Comparison of ENCODE assay signal across 32 cellular contexts in the genomic region with DNA sequence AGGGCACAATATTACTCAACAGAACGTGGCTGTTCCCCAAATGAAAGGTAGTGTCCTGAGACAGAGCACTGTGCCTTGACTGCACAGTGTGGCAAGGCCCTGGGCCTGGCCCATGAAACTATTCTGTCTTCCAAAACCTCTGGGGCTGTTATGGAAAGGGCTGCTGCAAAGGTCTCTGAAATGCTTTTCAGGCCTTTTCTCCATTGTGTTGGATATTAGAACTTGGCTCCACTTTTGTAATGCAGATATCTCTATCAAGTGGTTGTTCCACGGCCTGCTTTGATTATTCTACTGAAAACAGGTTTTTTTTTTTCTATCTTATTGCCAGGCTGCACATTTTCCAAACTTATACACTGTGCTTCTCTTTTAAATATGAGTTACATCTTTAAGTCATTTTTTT.
"Had no signal": no experiment of that assay in that cellular context is flagged by ENCODE, and none has a peak within 500 bp of the region (broad histone marks: within the 10 kb centered on the region; RNA-seq: fewer than 3 reads in every experiment).

No MANE protein-coding gene starts in this region.

- H3K27me3 ChIP-seq: MG63 had no signal

- H3K36me3 ChIP-seq: MG63 had no signal

- H3K4me3 ChIP-seq: MG63 had no signal

- H3K4me3 Mint-ChIP-seq: activated CD4-positive, alpha-beta memory T cell treated with anti-CD3 and anti-CD28 coated beads, Interleukin-2, amount 10 ng/mL, durations not matched to agents 7 days and 5 days; activated CD8-positive, alpha-beta memory T cell treated with anti-CD3 and anti-CD28 coated beads, Interleukin-2, amount 10 ng/mL, durations not matched to agents 7 days and 5 days; activated naive CD4-positive, alpha-beta T cell treated with anti-CD3 and anti-CD28 coated beads, Interleukin-2, amount 10 ng/mL, durations not matched to agents 7 days and 5 days; activated naive CD8-positive, alpha-beta T cell; activated naive CD8-positive, alpha-beta T cell treated with anti-CD3 and anti-CD28 coated beads, Interleukin-2, amount 50 U/mL, for 24 hours; brain; T-cell; T-helper 17 cell had no signal

- ATAC-seq: activated CD8-positive, alpha-beta memory T cell treated with anti-CD3 and anti-CD28 coated beads, Interleukin-2, amount 10 ng/mL, durations not matched to agents 7 days and 5 days; activated naive CD8-positive, alpha-beta T cell treated with anti-CD3 and anti-CD28 coated beads, Interleukin-2, amount 50 U/mL, for 24 hours; PC-3; Right ventricle myocardium inferior; SK-N-SH treated with all-trans-retinoic acid at 6 μM for 48 hours; T-cell; T-helper 17 cell had no signal

- H3K27ac Mint-ChIP-seq: activated CD4-positive, alpha-beta memory T cell treated with anti-CD3 and anti-CD28 coated beads, Interleukin-2, amount 10 ng/mL, durations not matched to agents 7 days and 5 days; activated CD8-positive, alpha-beta memory T cell treated with anti-CD3 and anti-CD28 coated beads, Interleukin-2, amount 10 ng/mL, durations not matched to agents 7 days and 5 days; activated naive CD4-positive, alpha-beta T cell treated with anti-CD3 and anti-CD28 coated beads, Interleukin-2, amount 10 ng/mL, durations not matched to agents 7 days and 5 days; activated naive CD8-positive, alpha-beta T cell; activated naive CD8-positive, alpha-beta T cell treated with anti-CD3 and anti-CD28 coated beads, Interleukin-2, amount 50 U/mL, for 24 hours; brain; T-cell; T-helper 17 cell had no signal

- DNase-seq: activated CD4-positive, alpha-beta memory T cell treated with anti-CD3 and anti-CD28 coated beads, Interleukin-2, amount 10 ng/mL, durations not matched to agents 7 days and 5 days; activated CD4-positive, alpha-beta T cell treated with anti-CD3 and anti-CD28 coated beads for 1 hour; activated CD4-positive, alpha-beta T cell treated with anti-CD3 and anti-CD28 coated beads for 48 hours; activated CD4-positive, CD25-positive, alpha-beta regulatory T cell; activated CD8-positive, alpha-beta memory T cell treated with anti-CD3 and anti-CD28 coated beads for 24 hours; activated CD8-positive, alpha-beta memory T cell treated with anti-CD3 and anti-CD28 coated beads, Interleukin-2, amount 10 ng/mL, durations not matched to agents 7 days and 5 days; activated CD8-positive, alpha-beta memory T cell treated with anti-CD3 and anti-CD28 coated beads, Interleukin-2, amount 50 U/mL, for 48 hours; activated effector memory CD4-positive, alpha-beta T cell treated with Interleukin-2 at 50 U/mL for 16 hours; activated naive CD4-positive, alpha-beta T cell treated with anti-CD3 and anti-CD28 coated beads, Interleukin-2, amount 10 ng/mL, durations not matched to agents 7 days and 5 days; activated naive CD8-positive, alpha-beta T cell treated with anti-CD3 and anti-CD28 coated beads, Interleukin-2, amount 50 U/mL, for 24 hours; activated T-cell treated with anti-CD3 and anti-CD28 coated beads, Interleukin-2, amount 50 U/mL, for 48 hours; anterior cingulate cortex; central memory CD4-positive, alpha-beta T cell; Kasumi-1; MG63; NCI-H1048; NCI-H1436 treated with DMSO at 0.1 percent for 48 hours; NCI-H1694 treated with DMSO at 0.1 percent for 48 hours; NCI-H2029; NCI-H510A; NCI-H526; NCI-H748 treated with DMSO at 0.1 percent for 48 hours; PC-3; SIG-M5; T-cell; T-helper 17 cell had no signal

- H3K9me3 ChIP-seq: MG63 had no signal

- H3K27ac ChIP-seq: RWPE1, VCaP had no signal

- H3K36me3 Mint-ChIP-seq: activated CD8-positive, alpha-beta memory T cell treated with anti-CD3 and anti-CD28 coated beads, Interleukin-2, amount 10 ng/mL, durations not matched to agents 7 days and 5 days; activated naive CD4-positive, alpha-beta T cell treated with anti-CD3 and anti-CD28 coated beads, Interleukin-2, amount 10 ng/mL, durations not matched to agents 7 days and 5 days; activated naive CD8-positive, alpha-beta T cell; brain; T-cell had no signal

- H3K4me1 Mint-ChIP-seq: activated CD4-positive, alpha-beta memory T cell treated with anti-CD3 and anti-CD28 coated beads, Interleukin-2, amount 10 ng/mL, durations not matched to agents 7 days and 5 days; activated CD8-positive, alpha-beta memory T cell treated with anti-CD3 and anti-CD28 coated beads, Interleukin-2, amount 10 ng/mL, durations not matched to agents 7 days and 5 days; activated naive CD4-positive, alpha-beta T cell treated with anti-CD3 and anti-CD28 coated beads, Interleukin-2, amount 10 ng/mL, durations not matched to agents 7 days and 5 days; activated naive CD8-positive, alpha-beta T cell treated with anti-CD3 and anti-CD28 coated beads, Interleukin-2, amount 50 U/mL, for 24 hours; brain; T-cell; T-helper 17 cell had no signal

- H3K27me3 Mint-ChIP-seq: activated CD4-positive, alpha-beta memory T cell treated with anti-CD3 and anti-CD28 coated beads, Interleukin-2, amount 10 ng/mL, durations not matched to agents 7 days and 5 days; activated CD8-positive, alpha-beta memory T cell treated with anti-CD3 and anti-CD28 coated beads, Interleukin-2, amount 10 ng/mL, durations not matched to agents 7 days and 5 days; activated naive CD4-positive, alpha-beta T cell treated with anti-CD3 and anti-CD28 coated beads, Interleukin-2, amount 10 ng/mL, durations not matched to agents 7 days and 5 days; activated naive CD8-positive, alpha-beta T cell; activated naive CD8-positive, alpha-beta T cell treated with anti-CD3 and anti-CD28 coated beads, Interleukin-2, amount 50 U/mL, for 24 hours; T-cell; T-helper 17 cell had no signal
